30 cellular contexts compared by ENCODE assay signal in genomic region chr4:6137747-6138135, GRCh38.
"Had no signal": no experiment of that assay in that cellular context is flagged by ENCODE, and none has a peak within 500 bp of the region (broad histone marks: within the 10 kb centered on the region; RNA-seq: fewer than 3 reads in every experiment).

No MANE protein-coding gene starts in this region.

- H3K36me3 ChIP-seq: heart right ventricle, left ventricle myocardium inferior, neutrophil, prostate gland, stomach, thoracic aorta, tibial artery, upper lobe of right lung, uterus had no signal

- H3K4me1 Mint-ChIP-seq: nephron; neural crest cell; stimulated activated naive B cell treated with anti-CD40 and anti-IgM and Interleukin-4, amounts not matched to agents 10 μg/mL and 1 μg/mL and 100 μg/mL, for 72 hours had no signal

- H3K4me3 Mint-ChIP-seq: naive thymus-derived CD8-positive, alpha-beta T cell; nephron; neural crest cell; stimulated activated naive B cell treated with anti-CD40 and anti-IgM and Interleukin-4, amounts not matched to agents 10 μg/mL and 1 μg/mL and 100 μg/mL, for 72 hours had no signal

- H2AFZ ChIP-seq: hepatocyte, parathyroid adenoma had no signal

- H3K27ac Mint-ChIP-seq: nephron; stimulated activated naive B cell treated with anti-CD40 and anti-IgM and Interleukin-4, amounts not matched to agents 10 μg/mL and 1 μg/mL and 100 μg/mL, for 72 hours had no signal

- H3K4me3 ChIP-seq: heart right ventricle, hepatocyte, left ventricle myocardium inferior, lung, mucosa of descending colon, prostate gland, stomach, thoracic aorta, tibial artery, upper lobe of right lung, uterus had no signal

- H3K9me3 ChIP-seq: left ventricle myocardium inferior, mucosa of descending colon, neutrophil, prostate gland, thoracic aorta, tibial artery, upper lobe of right lung, uterus had no signal

- H3K9ac ChIP-seq: parathyroid adenoma had no signal

- H3K4me2 ChIP-seq: hepatocyte had no signal

- FAIRE-seq: small intestine had no signal

- H3K4me1 ChIP-seq: heart right ventricle, left ventricle myocardium inferior, parathyroid adenoma, prostate gland, stomach, tibial artery, upper lobe of right lung, uterus had no signal

- H3K36me3 Mint-ChIP-seq: naive thymus-derived CD8-positive, alpha-beta T cell had no signal

- ATAC-seq: mucosa of descending colon; naive thymus-derived CD8-positive, alpha-beta T cell; right cardiac atrium; sciatic nerve; stimulated activated naive B cell treated with anti-CD40 and anti-IgM and Interleukin-4, amounts not matched to agents 10 μg/mL and 1 μg/mL and 100 μg/mL, for 72 hours; stimulated activated naive CD8-positive, alpha-beta T cell treated with anti-CD3 and anti-CD28 coated beads, Interleukin-15, Interleukin-2, amounts not matched to agents 100 U/mL and 50 U/mL, for 24 hours; upper lobe of right lung had no signal

- H3K27me3 ChIP-seq: hepatocyte, neutrophil, stomach, upper lobe of right lung, uterus had no signal

- H3K27ac ChIP-seq: heart right ventricle, hepatocyte, left ventricle myocardium inferior, neutrophil, parathyroid adenoma, prostate gland, stomach, thoracic aorta, tibial artery, upper lobe of right lung, uterus had no signal

- DNase-seq: heart right ventricle; islet precursor cell; left ventricle myocardium inferior; midbrain; mucosa of descending colon; occipital lobe; retina; right cardiac atrium; small intestine; stimulated activated CD4-positive, alpha-beta T cell treated with anti-CD3 and anti-CD28 coated beads, Interleukin-1b, Interleukin-23, amount 100 ng/mL, for 48 hours; stimulated activated CD4-positive, alpha-beta T cell treated with anti-CD3 and anti-CD28 coated beads, Interleukin-2, amount 100 ng/mL, for 48 hours; stimulated activated CD4-positive, alpha-beta T cell treated with anti-CD3 and anti-CD28 coated beads, Interleukin-4, amount 100 ng/mL, for 4 hours; stimulated activated CD8-positive, alpha-beta memory T cell treated with anti-CD3 and anti-CD28 coated beads, Interleukin-4, amount 100 ng/mL, for 48 hours; stimulated activated naive B cell treated with anti-CD40 and anti-IgM and Interleukin-4, amounts not matched to agents 10 μg/mL and 1 μg/mL and 100 μg/mL, for 72 hours; stimulated activated naive CD8-positive, alpha-beta T cell treated with anti-CD3 and anti-CD28 coated beads, Interleukin-15, Interleukin-2, amounts not matched to agents 100 U/mL and 50 U/mL, for 24 hours; stomach; tibial artery; trophoblast cell; upper lobe of right lung; uterus had no signal
